ENCODE assay signal across 19 cellular contexts in genomic region chr20:57211406-57211805, GRCh38. TPM values are rescaled to one million over a fixed set of nuclear protein-coding genes. Genes with fewer than 3 reads are reported as not detected.
"Had no signal": no experiment of that assay in that cellular context is flagged by ENCODE, and none has a peak within 500 bp of the region (broad histone marks: within the 10 kb centered on the region; RNA-seq: fewer than 3 reads in every experiment).

No MANE protein-coding gene starts in this region.

- DNase-seq: activated CD4-positive, alpha-beta T cell treated with anti-CD3 and anti-CD28 coated beads, Interleukin-2, amount 10 ng/mL, durations not matched to agents 7 days and 5 days; activated CD8-positive, alpha-beta T cell treated with anti-CD3 and anti-CD28 coated beads, Interleukin-2, amount 10 ng/mL, durations not matched to agents 7 days and 5 days; activated naive CD4-positive, alpha-beta T cell treated with anti-CD3 and anti-CD28 coated beads, Interleukin-2, amount 50 U/mL, for 16 hours; activated T-cell treated with anti-CD3 and anti-CD28 coated beads, Interleukin-2, amount 50 U/mL, for 24 hours; aorta; cerebellar nuclear complex; cortex of kidney; effector CD4-positive, alpha-beta T cell; gastrocnemius medialis; head of caudate nucleus; left lung; naive B cell; nucleus accumbens; stimulated activated naive B cell treated with anti-CD40 and anti-IgM and Interleukin-4, amounts not matched to agents 10 μg/mL and 1 μg/mL and 100 μg/mL, for 72 hours; T-helper 1 cell; T-helper 9 cell had no signal

- H3K27ac ChIP-seq: gastrocnemius medialis, left lung had no signal

- H3K9me3 Mint-ChIP-seq: activated CD4-positive, alpha-beta T cell treated with anti-CD3 and anti-CD28 coated beads, Interleukin-2, amount 10 ng/mL, durations not matched to agents 7 days and 5 days had no signal

- H3K27ac Mint-ChIP-seq: activated CD4-positive, alpha-beta T cell treated with anti-CD3 and anti-CD28 coated beads, Interleukin-2, amount 10 ng/mL, durations not matched to agents 7 days and 5 days; activated CD8-positive, alpha-beta T cell treated with anti-CD3 and anti-CD28 coated beads, Interleukin-2, amount 10 ng/mL, durations not matched to agents 7 days and 5 days; activated T-cell treated with anti-CD3 and anti-CD28 coated beads, Interleukin-2, amount 50 U/mL, for 24 hours; naive B cell; stimulated activated naive B cell treated with anti-CD40 and anti-IgM and Interleukin-4, amounts not matched to agents 10 μg/mL and 1 μg/mL and 100 μg/mL, for 72 hours had no signal

- H3K4me3 Mint-ChIP-seq: activated CD4-positive, alpha-beta T cell treated with anti-CD3 and anti-CD28 coated beads, Interleukin-2, amount 10 ng/mL, durations not matched to agents 7 days and 5 days; activated CD8-positive, alpha-beta T cell treated with anti-CD3 and anti-CD28 coated beads, Interleukin-2, amount 10 ng/mL, durations not matched to agents 7 days and 5 days; activated T-cell treated with anti-CD3 and anti-CD28 coated beads, Interleukin-2, amount 50 U/mL, for 24 hours; naive B cell; stimulated activated naive B cell treated with anti-CD40 and anti-IgM and Interleukin-4, amounts not matched to agents 10 μg/mL and 1 μg/mL and 100 μg/mL, for 72 hours had no signal

- ATAC-seq: activated CD8-positive, alpha-beta T cell treated with anti-CD3 and anti-CD28 coated beads, Interleukin-2, amount 10 ng/mL, durations not matched to agents 7 days and 5 days; gastrocnemius medialis; left lung; stimulated activated naive B cell treated with anti-CD40 and anti-IgM and Interleukin-4, amounts not matched to agents 10 μg/mL and 1 μg/mL and 100 μg/mL, for 72 hours had no signal

- H3K27me3 ChIP-seq: breast epithelium, gastrocnemius medialis had no signal

- H3K36me3 ChIP-seq: breast epithelium, gastrocnemius medialis, left lung had no signal

- H3K4me1 ChIP-seq: breast epithelium, gastrocnemius medialis, left lung had no signal

- H3K4me1 Mint-ChIP-seq: activated CD4-positive, alpha-beta T cell treated with anti-CD3 and anti-CD28 coated beads, Interleukin-2, amount 10 ng/mL, durations not matched to agents 7 days and 5 days; naive B cell had no signal

- H3K9me3 ChIP-seq: gastrocnemius medialis had no signal

- H3K4me3 ChIP-seq: breast epithelium, gastrocnemius medialis, left lung had no signal

RNA-seq across cellular contexts. Expression of gene BMP7, which starts 55.0 kb away (rescaled TPM):
- total RNA-seq: activated CD4-positive, alpha-beta T cell treated with anti-CD3 and anti-CD28 coated beads, Interleukin-2, amount 10 ng/mL, durations not matched to agents 7 days and 5 days; activated CD8-positive, alpha-beta T cell treated with anti-CD3 and anti-CD28 coated beads, Interleukin-2, amount 10 ng/mL, durations not matched to agents 7 days and 5 days; lung microvascular endothelial cell; mononuclear cell had no signal
- polyA plus RNA-seq: aorta had no signal
